In the genomic region with DNA sequence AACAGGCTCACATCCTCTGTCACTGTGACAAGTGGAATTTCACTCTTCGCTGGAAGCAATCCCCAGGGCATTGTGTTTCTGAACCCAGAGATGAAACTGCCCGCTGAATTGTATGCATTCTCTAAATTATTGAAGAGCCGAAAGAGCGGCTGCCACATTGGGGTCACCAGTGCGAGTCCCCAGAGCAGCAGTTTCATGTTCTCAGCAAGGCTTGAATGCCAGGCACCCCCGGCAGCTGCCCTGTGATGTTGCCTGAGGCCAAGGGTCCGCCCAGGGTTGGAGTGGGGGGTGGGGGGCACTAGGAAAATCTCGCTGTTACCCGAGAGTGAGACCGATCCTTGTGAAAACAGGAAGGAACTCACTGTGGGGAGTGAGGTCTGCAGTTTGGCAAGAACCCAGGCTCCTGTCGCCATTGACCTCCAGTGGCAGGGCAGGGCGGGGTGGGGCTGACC, we compare ENCODE assay signal across 1 cellular context.
TF ChIP-seq lines count a peak whose summit lies in the region.

No MANE protein-coding gene starts in this region.

TF ChIP-seq in IMR-90, 13 proteins besides CTCF, POLR2A, EP300 and RAD21 (continued from another document):
- TF ChIP-seq CEBPB (IDR thresholded peaks at IDR 0.05; ENCODE audit: low read depth, low read length) = no peak
- TF ChIP-seq USF2 (IDR thresholded peaks at IDR 0.05; ENCODE audit: low read depth, low read length) = no peak
- no peak for TF ChIP-seq NFE2L2 (IDR thresholded peaks at IDR 0.05; ENCODE audit: low read depth, low read length)
- TF ChIP-seq BHLHE40 (IDR thresholded peaks at IDR 0.05; ENCODE audit: low read depth, low read length) = no peak
- no peak for TF ChIP-seq MAZ (IDR thresholded peaks at IDR 0.05; ENCODE audit: borderline replicate concordance, low read depth, low read length)
- no peak for TF ChIP-seq MXI1 (IDR thresholded peaks at IDR 0.05; ENCODE audit: borderline replicate concordance, low read depth, low read length)
- no peak for TF ChIP-seq ELK1 (IDR thresholded peaks at IDR 0.05; ENCODE audit: borderline replicate concordance, low read depth, low read length)
- TF ChIP-seq RFX5 (IDR thresholded peaks at IDR 0.05; ENCODE audit: low read depth, low read length) = no peak
- TF ChIP-seq FOS (IDR thresholded peaks at IDR 0.05; ENCODE audit: low read depth, low read length) = no peak
- no peak for TF ChIP-seq CHD1 (IDR thresholded peaks at IDR 0.05; ENCODE audit: low read depth, low read length)
- TF ChIP-seq MAFK (IDR thresholded peaks at IDR 0.05; ENCODE audit: low read depth, low read length) = no peak
- TF ChIP-seq RCOR1 (IDR thresholded peaks at IDR 0.05; ENCODE audit: insufficient replicate concordance, low read length) = no peak
